ENCODE assay signal across 11 cellular contexts in the genomic region with DNA sequence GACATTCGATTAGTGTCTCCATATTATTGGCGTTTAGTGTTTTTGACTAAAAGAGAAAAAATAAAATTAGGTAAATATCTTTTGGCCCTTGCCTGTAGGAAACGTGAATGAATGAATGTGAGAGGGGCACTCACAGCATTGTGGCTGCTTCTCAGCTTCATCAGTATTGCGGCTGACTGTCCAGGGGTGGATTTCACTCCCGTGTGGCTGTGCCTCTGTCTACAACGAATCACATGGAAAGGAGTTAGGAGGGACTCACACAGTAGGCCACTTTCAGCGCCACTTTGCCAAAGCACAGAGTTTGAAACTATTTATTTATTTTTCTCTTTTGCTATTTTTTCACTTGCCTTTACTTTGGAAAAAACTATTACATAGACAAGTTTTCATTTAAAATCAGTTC. TPM values are rescaled to one million over a fixed set of nuclear protein-coding genes. Genes with fewer than 3 reads are reported as not detected.
A peak's percentile ranks its signal among the peaks of the same experiment; 100 is the strongest.
DNase-seq lines count a peak whose midpoint lies in the region; ATAC-seq, FAIRE-seq and TF ChIP-seq lines count a peak whose summit lies in the region.
"Had no signal": no experiment of that assay in that cellular context is flagged by ENCODE, and none has a peak within 500 bp of the region (broad histone marks: within the 10 kb centered on the region; RNA-seq: fewer than 3 reads in every experiment).

No MANE protein-coding gene starts in this region.

- FAIRE-seq in GM12878 (lab: Jason Lieb, UNC): no peak
- FAIRE-seq: islet of Langerhans had no signal

- peaks cover 53% of the 10 kb centered on the region for H3K4me1 Mint-ChIP-seq in stimulated activated memory B cell treated with anti-CD40 and anti-IgM and Interleukin-4, amounts not matched to agents 10 μg/mL and 1 μg/mL and 100 μg/mL, for 72 hours

- RAD21 ChIA-PET in GM12878 (lab: Charles Lee; ENCODE audit: unreplicated experiment): interaction anchor here (0.6 to 9.6 kb wide), 26 partner anchors 9 to 102 kb away, joined by 3 to 298 read pairs (median 9); a partner anchor contains a TSS

- intact Hi-C loops in OCI-LY7 (cut with micrococcal nuclease; ENCODE audit: unreplicated experiment) (loop anchor here (2.0 to 10.0 kb wide), 2 partner anchors 51 to 421 kb away; no protein-coding TSS in a partner anchor), GM12878 (cut with micrococcal nuclease; ENCODE audit: unreplicated experiment) (loop anchor here (10.0 kb wide), 1 partner anchor 931 kb away; no protein-coding TSS in a partner anchor)

- H2AFZ ChIP-seq in OCI-LY7 (ENCODE audit: low read length): no peak overlapping the region
- no peak overlapping the region; the same call in 1 of the 2 replicates for H2AFZ ChIP-seq in GM12878 (ENCODE audit: control insufficient read depth, low read depth, low read length)

- TF ChIP-seq CTCF in OCI-LY7 (conservative IDR thresholded peaks at IDR 0.05; ENCODE audit: low read length) (no peak), GM12878 (IDR thresholded peaks at IDR 0.05 in 2 of 3, conservative IDR thresholded peaks at IDR 0.05 in 1 of 3; ENCODE audit: control insufficient read depth in 2 of 3, extremely low read depth in 1 of 3, insufficient read depth in 1 of 3, low read depth in 3 of 3, low read length in 3 of 3) (no peak), RWPE1 (conservative IDR thresholded peaks at IDR 0.05; ENCODE audit: low read depth) (no peak), BE2C (IDR thresholded peaks at IDR 0.05; ENCODE audit: low read depth, low read length) (no peak), GM13977 (IDR thresholded peaks at IDR 0.05; ENCODE audit: extremely low read depth, insufficient read depth, missing control alignments) (no peak)

- POLR2A ChIA-PET in OCI-LY7 (lab: Charles Lee): interaction anchor here (0.6 to 2.9 kb wide), 21 partner anchors 8 to 493 kb away, joined by 3 to 68 read pairs (median 5); no protein-coding TSS in a partner anchor
- POLR2A ChIA-PET in GM12878 (lab: Charles Lee): interaction anchor here (0.6 to 3.3 kb wide), 18 partner anchors 10 to 91 kb away, joined by 3 to 65 read pairs (median 6); a partner anchor contains a TSS
- POLR2A ChIA-PET in RWPE1 (lab: Yijun Ruan, JAX; ENCODE audit: low non-redundant PET): no interaction called here

- H3K27me3 Mint-ChIP-seq in stimulated activated memory B cell treated with anti-CD40 and anti-IgM and Interleukin-4, amounts not matched to agents 10 μg/mL and 1 μg/mL and 100 μg/mL, for 72 hours: no peaks in the 10 kb centered on the region

- BruUV-seq in OCI-LY7 (replicated peaks; lab: Mats Ljungman, UMichigan) (no TSS peak), GM12878 (replicated peaks; lab: Mats Ljungman, UMichigan) (no TSS peak)

- no peaks in the 10 kb centered on the region for H3K9me3 Mint-ChIP-seq in stimulated activated memory B cell treated with anti-CD40 and anti-IgM and Interleukin-4, amounts not matched to agents 10 μg/mL and 1 μg/mL and 100 μg/mL, for 72 hours

- peak overlapping the region; percentile 94 for H3K4me3 Mint-ChIP-seq in stimulated activated memory B cell treated with anti-CD40 and anti-IgM and Interleukin-4, amounts not matched to agents 10 μg/mL and 1 μg/mL and 100 μg/mL, for 72 hours

- peak overlapping the region; percentile 84 for H3K27ac Mint-ChIP-seq in stimulated activated memory B cell treated with anti-CD40 and anti-IgM and Interleukin-4, amounts not matched to agents 10 μg/mL and 1 μg/mL and 100 μg/mL, for 72 hours

- no peak for TF ChIP-seq EP300 in GM12878 (IDR thresholded peaks at IDR 0.05; ENCODE audit: borderline replicate concordance in 1 of 2, control insufficient read depth in 1 of 2, low read depth in 2 of 2, low read length in 2 of 2)

- H3K4me3 ChIP-seq in OCI-LY7 (ENCODE audit: low read depth, low read length, poor library complexity, severe bottlenecking) (peak overlapping the region; percentile 95), GM12878 (peak overlapping the region; percentile 60; the same call in 1 of the 2 replicates), BE2C (ENCODE audit: low read depth, low read length) (no peak overlapping the region)

- no peak for TF ChIP-seq RAD21 in GM12878 (IDR thresholded peaks at IDR 0.05; ENCODE audit: insufficient read depth, low read depth, low read length)

- CTCF ChIA-PET in OCI-LY7 (lab: Charles Lee; ENCODE audit: unreplicated experiment) (interaction anchor here (1.1 to 2.3 kb wide), 4 partner anchors 36 to 91 kb away, joined by 3 to 22 read pairs (median 4); no protein-coding TSS in a partner anchor), GM12878 (lab: Yijun Ruan, JAX) (interaction anchor here (0.8 to 16.7 kb wide), 18 partner anchors 9 to 338 kb away, joined by 3 to 481 read pairs (median 8); no protein-coding TSS in a partner anchor), RWPE1 (lab: Yijun Ruan, JAX) (interaction anchor here (0.8 to 1.1 kb wide), 3 partner anchors 32 to 60 kb away, joined by 4 read pairs; no protein-coding TSS in a partner anchor)

- H3K36me3 Mint-ChIP-seq in stimulated activated memory B cell treated with anti-CD40 and anti-IgM and Interleukin-4, amounts not matched to agents 10 μg/mL and 1 μg/mL and 100 μg/mL, for 72 hours: peaks cover 48% of the 10 kb centered on the region

- peaks cover 53% of the 10 kb centered on the region for H3K79me2 ChIP-seq in OCI-LY7 (ENCODE audit: insufficient read depth, low read depth, low read length)
- peaks cover 2% of the 10 kb centered on the region; the same call in 1 of the 2 replicates for H3K79me2 ChIP-seq in GM12878 (ENCODE audit: control insufficient read depth, insufficient read depth, low read length)

- H3K9ac ChIP-seq in GM12878 (ENCODE audit: control insufficient read depth, insufficient read depth, low read length): peak overlapping the region; percentile 40

- H3K4me2 ChIP-seq in OCI-LY7 (ENCODE audit: low read length) (peak overlapping the region; percentile 95), GM12878 (ENCODE audit: control insufficient read depth, insufficient read depth) (peak overlapping the region; percentile 28)

- no peaks in the 10 kb centered on the region for H3K9me2 ChIP-seq in OCI-LY7 (ENCODE audit: insufficient read depth, low read length)

- in situ Hi-C loops in GM12878 (cut with MboI) (loop anchor here (5.0 kb wide), 1 partner anchor 63 kb away; no protein-coding TSS in a partner anchor), GM13977 (cut with MboI; ENCODE audit: low pct_unique_long_range_greater_than_20kb, low sequenced_read_pairs, unreplicated experiment) (loop anchor here (10.0 kb wide), 1 partner anchor 61 kb away; no protein-coding TSS in a partner anchor)

- H3K4me1 ChIP-seq in OCI-LY7 (ENCODE audit: insufficient read depth, low read length, poor library complexity, severe bottlenecking) (peaks cover 65% of the 10 kb centered on the region), GM12878 (ENCODE audit: control insufficient read depth, insufficient read depth, low read length) (peaks cover 33% of the 10 kb centered on the region), BE2C (no peaks in the 10 kb centered on the region)

- H3K27ac ChIP-seq in OCI-LY7 (ENCODE audit: low read depth, low read length, poor library complexity, severe bottlenecking) (peak overlapping the region; percentile 96), GM12878 (ENCODE audit: control insufficient read depth, insufficient read depth) (peak overlapping the region; percentile 14; the same call in 1 of the 2 replicates), RWPE1 (no peak overlapping the region)

- no peaks in the 10 kb centered on the region for H3K9me3 ChIP-seq in OCI-LY7 (ENCODE audit: low read length)
- no peaks in the 10 kb centered on the region; the same call in 1 of the 3 replicates for H3K9me3 ChIP-seq in GM12878 (replicated peaks; ENCODE audit: control insufficient read depth, insufficient read depth, low read length)
- no peaks in the 10 kb centered on the region for H3K9me3 ChIP-seq in BE2C

- DNase-seq in SIG-M5 treated with dmso at 0.1 percent for 504 hours (lab: John Stamatoyannopoulos, UW; ENCODE audit: unreplicated experiment) (peak; percentile 33), SIG-M5 (lab: John Stamatoyannopoulos, UW) (no peak), OCI-LY7 (ENCODE audit: low spot score) (peak; percentile 43), GM12878 (ENCODE audit: low read depth, low spot score) (no peak), RWPE1 (ENCODE audit: low spot score) (no peak), BE2C (no peak), GM13977 (ENCODE audit: low spot score) (no peak)
- DNase-seq: 8988T; stimulated activated naive CD4-positive, alpha-beta T cell treated with Interleukin-2 at 50 U/mL for 16 hours had no signal

- H4K20me1 ChIP-seq in OCI-LY7 (ENCODE audit: insufficient read depth, low read length) (no peaks in the 10 kb centered on the region), GM12878 (ENCODE audit: control insufficient read depth, insufficient read depth) (no peaks in the 10 kb centered on the region)

- peak; percentile 39 for ATAC-seq in GM12878
- no peak for ATAC-seq in stimulated activated memory B cell treated with anti-CD40 and anti-IgM and Interleukin-4, amounts not matched to agents 10 μg/mL and 1 μg/mL and 100 μg/mL, for 72 hours

- peaks cover 53% of the 10 kb centered on the region for H3K36me3 ChIP-seq in OCI-LY7 (ENCODE audit: insufficient read depth, low read length)
- peaks cover 7 to 8% of the 10 kb centered on the region in 2 experiments; a peak in 3 of 4 replicates for H3K36me3 ChIP-seq in GM12878 (ENCODE audit: control insufficient read depth in 2 of 2, insufficient read depth in 2 of 2, low read length in 1 of 2)
- no peaks in the 10 kb centered on the region for H3K36me3 ChIP-seq in BE2C

- SMC1A ChIA-PET in GM12878 (lab: Charles Lee; ENCODE audit: uncharacterized antibody, unreplicated experiment): interaction anchor here (0.9 to 14.9 kb wide), 20 partner anchors 9 to 133 kb away, joined by 3 to 415 read pairs (median 10); a partner anchor contains a TSS

- no peaks in the 10 kb centered on the region for H3K27me3 ChIP-seq in GM12878 (replicated peaks in 1 of 2; ENCODE audit: control insufficient read depth in 2 of 2, insufficient read depth in 2 of 2, low read length in 1 of 2)
- peaks cover 89% of the 10 kb centered on the region for H3K27me3 ChIP-seq in BE2C

- no peak for TF ChIP-seq POLR2A in GM12878 (IDR thresholded peaks at IDR 0.05; ENCODE audit: low read depth, low read length)

- 0% methylated on average over 7 of the region's 7 CpGs for WGBS in GM12878 (ENCODE audit: insufficient coverage, insufficient replicate concordance, low lambda C conversion rate, missing lambda C conversion rate)

RNA-seq across cellular contexts. Expression of a gene that starts 0.8 kb away (rescaled TPM):
- total RNA-seq in OCI-LY7 (2014; rRNA removed; shearing (Covaris generic)): 25.4 and 30.7 TPM in 2 replicates
- 22.7 and 23.6 TPM in 2 replicates for total RNA-seq in OCI-LY7 (2022)
- total RNA-seq in GM12878 (2013; cell fraction: nucleolus; rRNA removed): 12.4 and 13.6 TPM in 2 replicates
- total RNA-seq in GM12878 (2014; rRNA removed): 27.4 and 30.8 TPM in 2 replicates
- total RNA-seq in GM12878 (2014; rRNA removed; fragmentation: Illumina TruSeq; extraction: Trizol): 22.7 and 25.2 TPM in 2 replicates
- 27.2 and 28.8 TPM in 2 replicates for total RNA-seq in GM12878 (2021)
- 1.7 TPM for polyA plus RNA-seq in GM12878 (2011; ENCODE audit: low read depth)
- polyA plus RNA-seq in GM12878 (2011; rRNA removed): 12.8 and 15.1 TPM in 2 replicates
- 12.5 and 13.0 TPM in 2 replicates for polyA plus RNA-seq in GM12878 (2011; cell fraction: cytosol; rRNA removed)
- 23.6 and 25.2 TPM in 2 replicates for polyA plus RNA-seq in GM12878 (2011; cell fraction: nucleus; rRNA removed)
- 1.5 and 3.0 TPM in 2 replicates for polyA plus RNA-seq in GM12878 (2012)
- polyA plus RNA-seq in GM12878 (2014; fragmentation: Illumina TruSeq; extraction: Trizol): 25.5 and 36.9 TPM in 2 replicates
- 1 to 10 TPM; 5.3 to 5.4 TPM for polyA plus RNA-seq in GM12878 (2014; fragmentation: Nextera tagmentation; extraction: Ambion mirVana)
- 20.0 and 23.1 TPM in 2 replicates for polyA plus RNA-seq in GM12878 (2014; rRNA removed)
- 10 to 100 TPM in 1 of 2 experiments, 1 to 10 TPM in 1; 9.5 to 11.2 TPM for polyA plus RNA-seq in GM12878 (2016; fragmentation: Nextera tagmentation; extraction: Ambion mirVana)
- polyA minus RNA-seq in GM12878 (2011; rRNA and poly(A)+ RNA removed): 32.5 and 38.9 TPM in 2 replicates
- polyA minus RNA-seq in GM12878 (2011; cell fraction: cytosol; rRNA and poly(A)+ RNA removed): 11.0 and 12.5 TPM in 2 replicates
- 24.4 and 26.3 TPM in 2 replicates for polyA minus RNA-seq in GM12878 (2011; cell fraction: nucleus; rRNA and poly(A)+ RNA removed)
- polyA plus RNA-seq in BE2C (2012; ENCODE audit: insufficient read depth, insufficient read length, low read depth): not detected

RNA-seq across cellular contexts. Expression of a gene that starts 44.0 kb away (rescaled TPM):
- 2.7 TPM in 2 replicates for total RNA-seq in OCI-LY7 (2014; rRNA removed; shearing (Covaris generic))
- total RNA-seq in OCI-LY7 (2022) (6.5 and 6.6 TPM in 2 replicates), GM12878 (2014; rRNA removed) (1.4 and 1.9 TPM in 2 replicates), GM12878 (2014; rRNA removed; fragmentation: Illumina TruSeq; extraction: Trizol) (1.5 and 1.7 TPM in 2 replicates), GM12878 (2021) (2.2 and 3.2 TPM in 2 replicates)
- total RNA-seq in GM12878 (2013; cell fraction: nucleolus; rRNA removed): 5.6 and 5.9 TPM in 2 replicates
- 0.62 TPM for polyA plus RNA-seq in GM12878 (2011; ENCODE audit: low read depth)
- polyA plus RNA-seq in GM12878 (2011; rRNA removed) (1.1 TPM in 2 replicates), GM12878 (2014; fragmentation: Illumina TruSeq; extraction: Trizol) (1.6 and 2.3 TPM in 2 replicates), GM12878 (2014; fragmentation: Nextera tagmentation; extraction: Ambion mirVana) (under 1 TPM; 0.40 to 0.51 TPM), GM12878 (2014; rRNA removed) (0.90 and 1.1 TPM in 2 replicates), GM12878 (2016; fragmentation: Nextera tagmentation; extraction: Ambion mirVana) (1 to 10 TPM; 3.0 to 3.5 TPM)
- 0.49 and 0.50 TPM in 2 replicates for polyA plus RNA-seq in GM12878 (2011; cell fraction: cytosol; rRNA removed)
- polyA plus RNA-seq in GM12878 (2011; cell fraction: nucleus; rRNA removed): 1.0 and 1.5 TPM in 2 replicates
- polyA plus RNA-seq in GM12878 (2012): 1.1 and 1.6 TPM in 2 replicates
- 1.2 and 2.8 TPM in 2 replicates for polyA minus RNA-seq in GM12878 (2011; rRNA and poly(A)+ RNA removed)
- 1.0 and 1.1 TPM in 2 replicates for polyA minus RNA-seq in GM12878 (2011; cell fraction: cytosol; rRNA and poly(A)+ RNA removed)
- polyA minus RNA-seq in GM12878 (2011; cell fraction: nucleus; rRNA and poly(A)+ RNA removed): 0.97 and 1.2 TPM in 2 replicates
- 2.3 TPM for polyA plus RNA-seq in BE2C (2012; ENCODE audit: insufficient read depth, insufficient read length, low read depth)

Comparison
In these comparisons a context has a peak if more than half of its experiments do, and no peak if none do; other contexts are left out.
1. DNase-seq: peak in SIG-M5 treated with dmso at 0.1 percent for 504 hours (single experiment) and OCI-LY7 (single experiment); none in SIG-M5 (single experiment), GM12878 (single experiment), RWPE1 (single experiment), BE2C (single experiment) and GM13977 (single experiment).